In the genomic region with DNA sequence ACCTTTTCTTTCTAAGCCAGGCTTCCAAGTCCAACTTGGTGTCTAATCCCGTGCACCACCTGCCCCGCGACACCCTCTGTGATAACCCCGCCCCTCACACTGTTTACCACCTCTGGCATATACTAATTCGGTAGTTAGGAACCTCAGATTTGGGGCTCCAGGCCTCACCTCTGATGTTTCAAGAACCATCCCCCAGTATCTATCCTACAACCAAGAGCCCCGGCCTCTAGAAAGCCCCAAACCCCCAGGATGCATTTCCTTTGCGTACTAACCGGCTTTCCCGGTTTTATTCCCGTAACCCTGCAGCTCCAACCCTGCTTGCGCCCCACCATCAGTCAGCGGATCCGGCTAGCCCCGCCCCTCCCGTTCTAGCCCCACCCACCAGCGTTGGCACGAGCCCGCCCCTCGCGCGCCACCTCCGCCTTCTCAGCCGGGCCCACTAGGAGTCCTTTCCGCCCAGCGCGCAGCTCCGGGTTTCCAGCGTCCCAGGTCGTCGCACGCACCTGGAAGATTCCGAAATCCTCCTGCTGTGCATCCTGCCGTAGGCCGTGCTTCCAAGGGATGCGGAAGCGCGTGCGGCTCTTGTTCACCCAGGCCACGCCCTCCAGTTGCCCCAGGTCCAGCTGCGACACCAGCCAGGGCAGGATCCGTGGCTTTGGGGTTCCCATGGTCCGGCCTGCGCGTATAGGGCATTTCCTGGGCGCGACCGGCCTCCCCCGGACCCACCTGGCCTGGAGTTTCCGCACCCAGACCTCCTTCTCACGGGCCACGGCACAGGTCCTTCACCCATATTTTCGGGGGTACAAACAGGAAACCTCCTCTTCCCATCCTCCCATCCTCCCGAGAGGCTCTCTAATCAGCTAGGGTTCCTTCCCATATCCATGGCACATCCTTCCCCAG, we compare ENCODE assay signal across 8 cellular contexts.
DNase-seq lines count a peak whose midpoint lies in the region; ATAC-seq and TF ChIP-seq lines count a peak whose summit lies in the region.

No MANE protein-coding gene starts in this region.

- H3K4me3 ChIP-seq in astrocyte of the cerebellum (ENCODE audit: low read depth, low read length), result peak overlapping the region; percentile 73
- peak overlapping the region; percentile 88 for H3K4me3 ChIP-seq in retinal pigment epithelial cell (ENCODE audit: low read length)

- ATAC-seq in GM21619 (IDR thresholded peaks at IDR 0.05; ENCODE audit: unreplicated experiment) (peak; percentile 37), HG03469 (IDR thresholded peaks at IDR 0.05; ENCODE audit: unreplicated experiment) (no peak)

- peak overlapping the region; percentile 91 for H3K27ac ChIP-seq in C4-2B

- DNase-seq in NCI-H187 treated with DMSO at 0.1 percent for 48 hours (lab: John Stamatoyannopoulos, UW), result peak; percentile 68
- DNase-seq in T1000 (lab: John Stamatoyannopoulos, UW), result peak; percentile 68
- no peak for DNase-seq in astrocyte of the cerebellum (ENCODE audit: low read depth)
- peak; percentile 73 to 81 for DNase-seq in hippocampal formation (lab: John Stamatoyannopoulos, UW)
- DNase-seq in retinal pigment epithelial cell (ENCODE audit: low read depth), result peak; percentile 38

- in situ Hi-C loops in astrocyte of the cerebellum (cut with HindIII; ENCODE audit: low sequenced_read_pairs), result no loop called here

- TF ChIP-seq CTCF in C4-2B (conservative IDR thresholded peaks at IDR 0.05), result no peak
- TF ChIP-seq CTCF in astrocyte of the cerebellum (IDR thresholded peaks at IDR 0.05; ENCODE audit: low read depth, low read length, missing control alignments), result peak; percentile 10
- TF ChIP-seq CTCF in retinal pigment epithelial cell (conservative IDR thresholded peaks at IDR 0.05; ENCODE audit: low read depth, low read length), result peak; percentile 3
